10 cellular contexts compared by ENCODE assay signal in the genomic region with DNA sequence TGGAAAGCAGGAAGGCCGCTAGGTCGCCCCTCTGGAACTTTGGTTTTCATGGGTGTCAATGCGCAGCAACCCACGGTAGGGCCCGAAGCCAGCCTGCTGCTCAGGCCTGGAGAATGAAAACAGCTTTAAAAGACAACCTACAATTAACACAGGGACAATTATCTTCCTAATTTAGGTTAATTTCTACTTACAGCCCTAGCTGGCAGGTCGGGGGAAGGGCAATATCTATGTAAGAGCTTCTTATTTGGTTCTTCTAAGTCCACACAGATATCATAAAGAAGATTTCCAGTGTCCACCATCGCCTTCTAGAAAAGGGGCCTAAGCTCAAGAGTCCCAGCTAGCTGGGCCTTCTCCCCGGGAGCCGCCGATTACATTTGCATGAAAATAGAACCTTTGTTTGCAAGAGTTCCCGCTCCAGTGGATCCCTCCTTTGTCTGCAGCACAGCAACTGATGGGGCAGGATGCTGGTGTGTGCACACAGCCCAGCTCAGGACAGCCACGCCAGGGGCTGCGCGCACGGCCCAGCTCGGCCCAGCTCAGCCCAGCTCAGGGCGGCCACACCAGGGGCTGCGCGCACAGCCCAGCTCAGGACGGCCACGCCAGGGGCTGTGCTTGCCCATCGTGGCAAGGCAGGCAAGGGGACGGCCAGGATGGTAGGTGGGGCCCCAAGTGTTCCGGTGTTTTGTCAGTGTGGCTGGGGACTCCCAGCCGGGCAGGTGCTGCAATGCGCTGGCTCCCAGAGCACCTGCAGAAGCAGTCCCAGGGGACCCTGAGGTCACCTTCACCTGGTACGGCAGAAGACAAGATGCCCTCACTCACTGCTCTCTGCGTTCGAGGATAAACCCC.
DNase-seq lines count a peak whose midpoint lies in the region; ATAC-seq and TF ChIP-seq lines count a peak whose summit lies in the region.
"Had no signal": no experiment of that assay in that cellular context is flagged by ENCODE, and none has a peak within 500 bp of the region (broad histone marks: within the 10 kb centered on the region; RNA-seq: fewer than 3 reads in every experiment).

No MANE protein-coding gene starts in this region.

- no peaks in the 10 kb centered on the region for H3K27me3 Mint-ChIP-seq in natural killer cell (ENCODE audit: low read depth in 2 of 2)

- H3K4me1 Mint-ChIP-seq in natural killer cell: peaks cover 48 to 49% of the 10 kb centered on the region in 2 donors

- no peak for TF ChIP-seq CTCF in ascending aorta (IDR thresholded peaks at IDR 0.05)
- TF ChIP-seq CTCF in natural killer cell (IDR thresholded peaks at IDR 0.05): no peak

- H3K36me3 ChIP-seq in ascending aorta: no peaks in the 10 kb centered on the region
- H3K36me3 ChIP-seq in stomach smooth muscle (ENCODE audit: control insufficient read depth in 2 of 2, insufficient read depth in 2 of 2, low read length in 2 of 2): no peaks in the 10 kb centered on the region

- ATAC-seq in GM21526 (IDR thresholded peaks at IDR 0.05; ENCODE audit: low FRiP score, unreplicated experiment) (no peak), natural killer cell (no peak), GM19452 (IDR thresholded peaks at IDR 0.05; ENCODE audit: unreplicated experiment) (no peak), HG02884 (IDR thresholded peaks at IDR 0.05; ENCODE audit: unreplicated experiment) (no peak)
- ATAC-seq: activated T-helper 17 cell treated with anti-CD3 and anti-CD28 coated beads, Interleukin-2, amount 50 U/mL, for 72 hours had no signal

- H3K27ac ChIP-seq in ascending aorta (peak overlapping the region; percentile 79 to 90), stomach smooth muscle (ENCODE audit: low read length) (peak overlapping the region; percentile 83)

- intact Hi-C loops in ascending aorta (cut with DNase I): loop anchor here (2.0 to 5.0 kb wide), 3 partner anchors 25 to 149 kb away; no protein-coding TSS in a partner anchor
- intact Hi-C loops in natural killer cell (cut with micrococcal nuclease): no loop called here

- no peaks in the 10 kb centered on the region for H3K9me3 Mint-ChIP-seq in natural killer cell
- H3K9me3 Mint-ChIP-seq: activated T-helper 17 cell treated with anti-CD3 and anti-CD28 coated beads, Interleukin-2, amount 50 U/mL, for 72 hours had no signal

- H3K4me3 ChIP-seq in ascending aorta: no peak overlapping the region
- no peak overlapping the region for H3K4me3 ChIP-seq in stomach smooth muscle (ENCODE audit: low read length in 2 of 2)

- H3K27me3 ChIP-seq in ascending aorta (no peaks in the 10 kb centered on the region), stomach smooth muscle (ENCODE audit: control insufficient read depth in 1 of 2, insufficient read depth in 2 of 2, low read length in 2 of 2) (no peaks in the 10 kb centered on the region)

- H3K9me3 ChIP-seq in ascending aorta (no peaks in the 10 kb centered on the region), stomach smooth muscle (ENCODE audit: control insufficient read depth in 2 of 2, low read length in 2 of 2) (no peaks in the 10 kb centered on the region)

- H3K27ac Mint-ChIP-seq in natural killer cell: no peak overlapping the region
- H3K27ac Mint-ChIP-seq: activated T-helper 17 cell treated with anti-CD3 and anti-CD28 coated beads, Interleukin-2, amount 50 U/mL, for 72 hours had no signal

- H3K36me3 Mint-ChIP-seq in natural killer cell: no peaks in the 10 kb centered on the region

- peak; percentile 9 for DNase-seq in NCI-H1092 (lab: John Stamatoyannopoulos, UW)
- no peak for DNase-seq in ascending aorta (ENCODE audit: low spot score in 2 of 2)
- peak; percentile 71 for DNase-seq in iPS-NIHi7 (ENCODE audit: extremely low spot score)
- no peak for DNase-seq in natural killer cell
- DNase-seq: stimulated activated naive CD4-positive, alpha-beta T cell treated with Interleukin-2 at 50 U/mL for 16 hours had no signal

- H3K4me1 ChIP-seq in ascending aorta (peaks cover 0 to 33% of the 10 kb centered on the region in 2 donors), stomach smooth muscle (ENCODE audit: control insufficient read depth, insufficient read depth, low read length) (peaks cover 87% of the 10 kb centered on the region)

- no peak overlapping the region for H3K4me3 Mint-ChIP-seq in natural killer cell
- H3K4me3 Mint-ChIP-seq: activated T-helper 17 cell treated with anti-CD3 and anti-CD28 coated beads, Interleukin-2, amount 50 U/mL, for 72 hours had no signal

- H3K9ac ChIP-seq in stomach smooth muscle (ENCODE audit: low read length in 2 of 2): no peak overlapping the region

Comparison
In these comparisons a context has a peak if more than half of its experiments do, and no peak if none do; other contexts are left out.
1. DNase-seq: peak in NCI-H1092 (single experiment) and iPS-NIHi7 (single experiment); none in ascending aorta (0 of 2) and natural killer cell (single experiment).